ENCODE assay signal across 1 cellular context in genomic region chr2:218734190-218734975, GRCh38.
TF ChIP-seq lines count a peak whose summit lies in the region.

No MANE protein-coding gene starts in this region.

TF ChIP-seq in HepG2, 621 proteins besides CTCF, POLR2A, EP300 and RAD21 (continued from another document):
- TF ChIP-seq, protein P1, sequence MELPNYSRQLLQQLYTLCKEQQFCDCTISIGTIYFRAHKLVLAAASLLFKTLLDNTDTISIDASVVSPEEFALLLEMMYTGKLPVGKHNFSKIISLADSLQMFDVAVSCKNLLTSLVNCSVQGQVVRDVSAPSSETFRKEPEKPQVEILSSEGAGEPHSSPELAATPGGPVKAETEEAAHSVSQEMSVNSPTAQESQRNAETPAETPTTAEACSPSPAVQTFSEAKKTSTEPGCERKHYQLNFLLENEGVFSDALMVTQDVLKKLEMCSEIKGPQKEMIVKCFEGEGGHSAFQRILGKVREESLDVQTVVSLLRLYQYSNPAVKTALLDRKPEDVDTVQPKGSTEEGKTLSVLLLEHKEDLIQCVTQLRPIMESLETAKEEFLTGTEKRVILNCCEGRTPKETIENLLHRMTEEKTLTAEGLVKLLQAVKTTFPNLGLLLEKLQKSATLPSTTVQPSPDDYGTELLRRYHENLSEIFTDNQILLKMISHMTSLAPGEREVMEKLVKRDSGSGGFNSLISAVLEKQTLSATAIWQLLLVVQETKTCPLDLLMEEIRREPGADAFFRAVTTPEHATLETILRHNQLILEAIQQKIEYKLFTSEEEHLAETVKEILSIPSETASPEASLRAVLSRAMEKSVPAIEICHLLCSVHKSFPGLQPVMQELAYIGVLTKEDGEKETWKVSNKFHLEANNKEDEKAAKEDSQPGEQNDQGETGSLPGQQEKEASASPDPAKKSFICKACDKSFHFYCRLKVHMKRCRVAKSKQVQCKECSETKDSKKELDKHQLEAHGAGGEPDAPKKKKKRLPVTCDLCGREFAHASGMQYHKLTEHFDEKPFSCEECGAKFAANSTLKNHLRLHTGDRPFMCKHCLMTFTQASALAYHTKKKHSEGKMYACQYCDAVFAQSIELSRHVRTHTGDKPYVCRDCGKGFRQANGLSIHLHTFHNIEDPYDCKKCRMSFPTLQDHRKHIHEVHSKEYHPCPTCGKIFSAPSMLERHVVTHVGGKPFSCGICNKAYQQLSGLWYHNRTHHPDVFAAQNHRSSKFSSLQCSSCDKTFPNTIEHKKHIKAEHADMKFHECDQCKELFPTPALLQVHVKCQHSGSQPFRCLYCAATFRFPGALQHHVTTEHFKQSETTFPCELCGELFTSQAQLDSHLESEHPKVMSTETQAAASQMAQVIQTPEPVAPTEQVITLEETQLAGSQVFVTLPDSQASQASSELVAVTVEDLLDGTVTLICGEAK (IDR thresholded peaks at IDR 0.05) = no peak
- TF ChIP-seq, protein P1 (CRISPR knock-in tag; IDR thresholded peaks at IDR 0.05) = no peak
- TF ChIP-seq ZNF672 (CRISPR knock-in tag; IDR thresholded peaks at IDR 0.05) = no peak
- no peak for TF ChIP-seq FOXC1 (CRISPR knock-in tag; IDR thresholded peaks at IDR 0.05; ENCODE audit: borderline replicate concordance)
- no peak for TF ChIP-seq MAFG (CRISPR knock-in tag; IDR thresholded peaks at IDR 0.05)
- no peak for TF ChIP-seq ZNF776 (CRISPR knock-in tag; IDR thresholded peaks at IDR 0.05)
- TF ChIP-seq, protein P2, sequence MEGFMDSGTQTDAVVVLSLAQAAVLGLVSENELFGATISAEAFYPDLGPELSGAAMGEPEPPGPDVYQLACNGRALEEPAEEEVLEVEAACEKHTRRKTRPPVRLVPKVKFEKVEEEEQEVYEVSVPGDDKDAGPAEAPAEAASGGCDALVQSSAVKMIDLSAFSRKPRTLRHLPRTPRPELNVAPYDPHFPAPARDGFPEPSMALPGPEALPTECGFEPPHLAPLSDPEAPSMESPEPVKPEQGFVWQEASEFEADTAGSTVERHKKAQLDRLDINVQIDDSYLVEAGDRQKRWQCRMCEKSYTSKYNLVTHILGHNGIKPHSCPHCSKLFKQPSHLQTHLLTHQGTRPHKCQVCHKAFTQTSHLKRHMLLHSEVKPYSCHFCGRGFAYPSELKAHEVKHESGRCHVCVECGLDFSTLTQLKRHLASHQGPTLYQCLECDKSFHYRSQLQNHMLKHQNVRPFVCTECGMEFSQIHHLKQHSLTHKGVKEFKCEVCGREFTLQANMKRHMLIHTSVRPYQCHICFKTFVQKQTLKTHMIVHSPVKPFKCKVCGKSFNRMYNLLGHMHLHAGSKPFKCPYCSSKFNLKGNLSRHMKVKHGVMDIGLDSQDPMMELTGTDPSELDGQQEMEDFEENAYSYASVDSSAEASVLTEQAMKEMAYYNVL (CRISPR knock-in tag; IDR thresholded peaks at IDR 0.05; ENCODE audit: borderline replicate concordance) = no peak
- no peak for TF ChIP-seq ZNF510 (CRISPR knock-in tag; IDR thresholded peaks at IDR 0.05; ENCODE audit: low read depth)
- TF ChIP-seq, protein P3, sequence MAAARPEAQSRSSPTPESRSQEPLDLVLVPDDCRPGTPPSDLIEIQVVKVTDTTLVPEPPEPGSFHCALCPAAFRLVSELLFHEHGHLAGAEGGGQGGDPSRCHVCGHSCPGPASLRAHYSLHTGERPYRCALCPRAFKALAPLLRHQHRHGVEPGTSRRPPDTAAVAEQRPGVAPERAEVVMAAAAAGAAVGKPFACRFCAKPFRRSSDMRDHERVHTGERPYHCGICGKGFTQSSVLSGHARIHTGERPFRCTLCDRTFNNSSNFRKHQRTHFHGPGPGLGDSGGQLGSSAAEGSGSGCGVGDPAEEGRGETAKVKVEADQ (CRISPR knock-in tag; IDR thresholded peaks at IDR 0.05; ENCODE audit: borderline replicate concordance) = no peak
- TF ChIP-seq MLXIP (CRISPR knock-in tag; IDR thresholded peaks at IDR 0.05; ENCODE audit: borderline replicate concordance) = no peak
- peak; percentile 38 for TF ChIP-seq TEAD3 (CRISPR knock-in tag; optimal IDR thresholded peaks at IDR 0.05; ENCODE audit: borderline replicate concordance)
- TF ChIP-seq ZNF747 (CRISPR knock-in tag; IDR thresholded peaks at IDR 0.05; ENCODE audit: borderline replicate concordance) = no peak
- 0 out of 2 replicates have a peak, but pooled peaks have one; percentile 14 for TF ChIP-seq SP5 (CRISPR knock-in tag; IDR thresholded peaks at IDR 0.05; ENCODE audit: borderline replicate concordance, low read depth)
- TF ChIP-seq KDM1A (CRISPR knock-in tag; IDR thresholded peaks at IDR 0.05) = peak; percentile 87
- no peak for TF ChIP-seq ZNF567 (CRISPR knock-in tag; IDR thresholded peaks at IDR 0.05; ENCODE audit: borderline replicate concordance)
- TF ChIP-seq THAP7 (CRISPR knock-in tag; IDR thresholded peaks at IDR 0.05) = no peak
